Comparison of ENCODE assay signal across 1 cellular context in the genomic region with DNA sequence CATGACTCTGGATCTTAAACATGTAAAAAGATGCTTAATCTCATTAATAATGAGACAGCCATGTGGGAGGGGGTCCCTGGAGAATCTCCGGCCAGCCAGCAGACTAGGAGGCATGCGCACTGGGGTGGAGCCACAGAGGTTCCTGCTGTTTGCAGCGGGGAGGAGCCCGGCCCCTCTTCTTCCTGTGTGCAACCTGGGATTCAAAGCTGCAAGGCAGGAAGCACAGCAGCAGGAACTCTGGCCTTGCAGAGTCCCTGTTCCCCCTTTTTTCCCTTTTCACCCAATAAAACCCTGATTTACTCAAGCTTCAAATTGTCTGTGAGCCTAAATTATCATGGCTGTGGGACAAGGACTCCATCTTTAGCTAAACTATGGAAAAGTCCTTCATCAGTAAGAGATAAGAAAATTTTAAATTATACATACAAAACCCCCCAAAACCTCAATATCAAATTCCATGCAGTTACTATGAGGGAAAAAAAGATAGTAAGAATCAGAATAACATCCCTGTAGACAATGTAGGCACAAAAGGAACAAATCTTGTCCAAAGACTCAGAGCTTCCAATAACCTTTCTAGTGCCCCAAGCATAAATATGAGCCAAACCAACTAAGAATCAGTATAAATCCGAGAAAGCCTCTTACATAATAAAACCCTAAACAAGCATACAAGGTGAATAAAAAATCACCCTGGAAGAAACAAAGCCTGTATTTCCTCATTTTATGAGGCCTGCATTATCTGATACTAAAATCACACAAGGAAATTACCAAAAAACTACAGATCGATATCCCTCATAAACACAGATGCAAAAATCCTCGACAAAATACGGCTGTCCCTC.
TF ChIP-seq lines count a peak whose summit lies in the region.

No MANE protein-coding gene starts in this region.

TF ChIP-seq in HepG2, 621 proteins besides CTCF, POLR2A, EP300 and RAD21 (continued from another document and continues in another):
- TF ChIP-seq, protein P1, sequence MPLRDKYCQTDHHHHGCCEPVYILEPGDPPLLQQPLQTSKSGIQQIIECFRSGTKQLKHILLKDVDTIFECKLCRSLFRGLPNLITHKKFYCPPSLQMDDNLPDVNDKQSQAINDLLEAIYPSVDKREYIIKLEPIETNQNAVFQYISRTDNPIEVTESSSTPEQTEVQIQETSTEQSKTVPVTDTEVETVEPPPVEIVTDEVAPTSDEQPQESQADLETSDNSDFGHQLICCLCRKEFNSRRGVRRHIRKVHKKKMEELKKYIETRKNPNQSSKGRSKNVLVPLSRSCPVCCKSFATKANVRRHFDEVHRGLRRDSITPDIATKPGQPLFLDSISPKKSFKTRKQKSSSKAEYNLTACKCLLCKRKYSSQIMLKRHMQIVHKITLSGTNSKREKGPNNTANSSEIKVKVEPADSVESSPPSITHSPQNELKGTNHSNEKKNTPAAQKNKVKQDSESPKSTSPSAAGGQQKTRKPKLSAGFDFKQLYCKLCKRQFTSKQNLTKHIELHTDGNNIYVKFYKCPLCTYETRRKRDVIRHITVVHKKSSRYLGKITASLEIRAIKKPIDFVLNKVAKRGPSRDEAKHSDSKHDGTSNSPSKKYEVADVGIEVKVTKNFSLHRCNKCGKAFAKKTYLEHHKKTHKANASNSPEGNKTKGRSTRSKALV (CRISPR knock-in tag; IDR thresholded peaks at IDR 0.05): no peak
- TF ChIP-seq, protein P2, sequence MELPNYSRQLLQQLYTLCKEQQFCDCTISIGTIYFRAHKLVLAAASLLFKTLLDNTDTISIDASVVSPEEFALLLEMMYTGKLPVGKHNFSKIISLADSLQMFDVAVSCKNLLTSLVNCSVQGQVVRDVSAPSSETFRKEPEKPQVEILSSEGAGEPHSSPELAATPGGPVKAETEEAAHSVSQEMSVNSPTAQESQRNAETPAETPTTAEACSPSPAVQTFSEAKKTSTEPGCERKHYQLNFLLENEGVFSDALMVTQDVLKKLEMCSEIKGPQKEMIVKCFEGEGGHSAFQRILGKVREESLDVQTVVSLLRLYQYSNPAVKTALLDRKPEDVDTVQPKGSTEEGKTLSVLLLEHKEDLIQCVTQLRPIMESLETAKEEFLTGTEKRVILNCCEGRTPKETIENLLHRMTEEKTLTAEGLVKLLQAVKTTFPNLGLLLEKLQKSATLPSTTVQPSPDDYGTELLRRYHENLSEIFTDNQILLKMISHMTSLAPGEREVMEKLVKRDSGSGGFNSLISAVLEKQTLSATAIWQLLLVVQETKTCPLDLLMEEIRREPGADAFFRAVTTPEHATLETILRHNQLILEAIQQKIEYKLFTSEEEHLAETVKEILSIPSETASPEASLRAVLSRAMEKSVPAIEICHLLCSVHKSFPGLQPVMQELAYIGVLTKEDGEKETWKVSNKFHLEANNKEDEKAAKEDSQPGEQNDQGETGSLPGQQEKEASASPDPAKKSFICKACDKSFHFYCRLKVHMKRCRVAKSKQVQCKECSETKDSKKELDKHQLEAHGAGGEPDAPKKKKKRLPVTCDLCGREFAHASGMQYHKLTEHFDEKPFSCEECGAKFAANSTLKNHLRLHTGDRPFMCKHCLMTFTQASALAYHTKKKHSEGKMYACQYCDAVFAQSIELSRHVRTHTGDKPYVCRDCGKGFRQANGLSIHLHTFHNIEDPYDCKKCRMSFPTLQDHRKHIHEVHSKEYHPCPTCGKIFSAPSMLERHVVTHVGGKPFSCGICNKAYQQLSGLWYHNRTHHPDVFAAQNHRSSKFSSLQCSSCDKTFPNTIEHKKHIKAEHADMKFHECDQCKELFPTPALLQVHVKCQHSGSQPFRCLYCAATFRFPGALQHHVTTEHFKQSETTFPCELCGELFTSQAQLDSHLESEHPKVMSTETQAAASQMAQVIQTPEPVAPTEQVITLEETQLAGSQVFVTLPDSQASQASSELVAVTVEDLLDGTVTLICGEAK (IDR thresholded peaks at IDR 0.05): no peak
- TF ChIP-seq, protein P2 (CRISPR knock-in tag; IDR thresholded peaks at IDR 0.05): no peak
- TF ChIP-seq GABPA (IDR thresholded peaks at IDR 0.05; ENCODE audit: low read depth, low read length) (peak; percentile 53; the same call in 1 of the 2 replicates), GABPA (CRISPR knock-in tag; IDR thresholded peaks at IDR 0.05; ENCODE audit: low read depth) (peak; percentile 86), FOSL1 (CRISPR knock-in tag; IDR thresholded peaks at IDR 0.05; ENCODE audit: borderline replicate concordance) (no peak), HIVEP1 (CRISPR knock-in tag; IDR thresholded peaks at IDR 0.05) (no peak), NFIC (IDR thresholded peaks at IDR 0.05; ENCODE audit: low read length) (no peak), ZNF747 (CRISPR knock-in tag; IDR thresholded peaks at IDR 0.05; ENCODE audit: borderline replicate concordance) (no peak), SALL1 (CRISPR knock-in tag; IDR thresholded peaks at IDR 0.05) (peak; percentile 49; the same call in 1 of the 2 replicates), BHLHE40 (IDR thresholded peaks at IDR 0.05; ENCODE audit: low read length) (no peak), TEAD2 (CRISPR knock-in tag; IDR thresholded peaks at IDR 0.05) (no peak), RFX3 (CRISPR knock-in tag; IDR thresholded peaks at IDR 0.05) (no peak), ZNF20 (CRISPR knock-in tag; IDR thresholded peaks at IDR 0.05) (no peak), ZC3H4 (CRISPR knock-in tag; IDR thresholded peaks at IDR 0.05; ENCODE audit: borderline replicate concordance) (no peak), SOX13 (IDR thresholded peaks at IDR 0.05) (no peak), SOX13 (CRISPR knock-in tag; conservative IDR thresholded peaks at IDR 0.05 in 1 of 2, IDR thresholded peaks at IDR 0.05 in 1 of 2) (no peak), ETV5 (CRISPR knock-in tag; IDR thresholded peaks at IDR 0.05; ENCODE audit: borderline replicate concordance) (peak; percentile 86), ZFX (CRISPR knock-in tag; IDR thresholded peaks at IDR 0.05; ENCODE audit: low read depth) (peak; percentile 17; the same call in 1 of the 2 replicates), ZNF180 (CRISPR knock-in tag; IDR thresholded peaks at IDR 0.05; ENCODE audit: borderline replicate concordance, low read depth) (no peak), ZNF607 (CRISPR knock-in tag; IDR thresholded peaks at IDR 0.05; ENCODE audit: borderline replicate concordance) (no peak), MTF2 (CRISPR knock-in tag; IDR thresholded peaks at IDR 0.05; ENCODE audit: borderline replicate concordance) (no peak), RORA (CRISPR knock-in tag; IDR thresholded peaks at IDR 0.05) (no peak), SSRP1 (CRISPR knock-in tag; IDR thresholded peaks at IDR 0.05) (no peak)
- TF ChIP-seq, protein P3, sequence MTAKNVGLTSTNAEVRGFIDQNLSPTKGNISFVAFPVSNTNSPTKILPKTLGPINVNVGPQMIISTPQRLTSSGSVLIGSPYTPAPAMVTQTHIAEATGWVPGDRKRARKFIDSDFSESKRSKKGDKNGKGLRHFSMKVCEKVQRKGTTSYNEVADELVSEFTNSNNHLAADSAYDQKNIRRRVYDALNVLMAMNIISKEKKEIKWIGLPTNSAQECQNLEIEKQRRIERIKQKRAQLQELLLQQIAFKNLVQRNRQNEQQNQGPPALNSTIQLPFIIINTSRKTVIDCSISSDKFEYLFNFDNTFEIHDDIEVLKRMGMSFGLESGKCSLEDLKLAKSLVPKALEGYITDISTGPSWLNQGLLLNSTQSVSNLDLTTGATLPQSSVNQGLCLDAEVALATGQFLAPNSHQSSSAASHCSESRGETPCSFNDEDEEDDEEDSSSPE (CRISPR knock-in tag; IDR thresholded peaks at IDR 0.05): 0 out of 2 replicates have a peak, but pooled peaks have one; percentile 39
- TF ChIP-seq, protein P4, sequence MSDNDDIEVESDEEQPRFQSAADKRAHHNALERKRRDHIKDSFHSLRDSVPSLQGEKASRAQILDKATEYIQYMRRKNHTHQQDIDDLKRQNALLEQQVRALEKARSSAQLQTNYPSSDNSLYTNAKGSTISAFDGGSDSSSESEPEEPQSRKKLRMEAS (IDR thresholded peaks at IDR 0.05): 0 out of 2 replicates have a peak, but pooled peaks have one; percentile 26
- TF ChIP-seq, protein P5, sequence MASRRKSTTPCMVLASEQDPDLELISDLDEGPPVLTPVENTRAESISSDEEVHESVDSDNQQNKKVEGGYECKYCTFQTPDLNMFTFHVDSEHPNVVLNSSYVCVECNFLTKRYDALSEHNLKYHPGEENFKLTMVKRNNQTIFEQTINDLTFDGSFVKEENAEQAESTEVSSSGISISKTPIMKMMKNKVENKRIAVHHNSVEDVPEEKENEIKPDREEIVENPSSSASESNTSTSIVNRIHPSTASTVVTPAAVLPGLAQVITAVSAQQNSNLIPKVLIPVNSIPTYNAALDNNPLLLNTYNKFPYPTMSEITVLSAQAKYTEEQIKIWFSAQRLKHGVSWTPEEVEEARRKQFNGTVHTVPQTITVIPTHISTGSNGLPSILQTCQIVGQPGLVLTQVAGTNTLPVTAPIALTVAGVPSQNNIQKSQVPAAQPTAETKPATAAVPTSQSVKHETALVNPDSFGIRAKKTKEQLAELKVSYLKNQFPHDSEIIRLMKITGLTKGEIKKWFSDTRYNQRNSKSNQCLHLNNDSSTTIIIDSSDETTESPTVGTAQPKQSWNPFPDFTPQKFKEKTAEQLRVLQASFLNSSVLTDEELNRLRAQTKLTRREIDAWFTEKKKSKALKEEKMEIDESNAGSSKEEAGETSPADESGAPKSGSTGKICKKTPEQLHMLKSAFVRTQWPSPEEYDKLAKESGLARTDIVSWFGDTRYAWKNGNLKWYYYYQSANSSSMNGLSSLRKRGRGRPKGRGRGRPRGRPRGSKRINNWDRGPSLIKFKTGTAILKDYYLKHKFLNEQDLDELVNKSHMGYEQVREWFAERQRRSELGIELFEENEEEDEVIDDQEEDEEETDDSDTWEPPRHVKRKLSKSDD (CRISPR knock-in tag; IDR thresholded peaks at IDR 0.05; ENCODE audit: low read depth): no peak
- TF ChIP-seq, protein P6, sequence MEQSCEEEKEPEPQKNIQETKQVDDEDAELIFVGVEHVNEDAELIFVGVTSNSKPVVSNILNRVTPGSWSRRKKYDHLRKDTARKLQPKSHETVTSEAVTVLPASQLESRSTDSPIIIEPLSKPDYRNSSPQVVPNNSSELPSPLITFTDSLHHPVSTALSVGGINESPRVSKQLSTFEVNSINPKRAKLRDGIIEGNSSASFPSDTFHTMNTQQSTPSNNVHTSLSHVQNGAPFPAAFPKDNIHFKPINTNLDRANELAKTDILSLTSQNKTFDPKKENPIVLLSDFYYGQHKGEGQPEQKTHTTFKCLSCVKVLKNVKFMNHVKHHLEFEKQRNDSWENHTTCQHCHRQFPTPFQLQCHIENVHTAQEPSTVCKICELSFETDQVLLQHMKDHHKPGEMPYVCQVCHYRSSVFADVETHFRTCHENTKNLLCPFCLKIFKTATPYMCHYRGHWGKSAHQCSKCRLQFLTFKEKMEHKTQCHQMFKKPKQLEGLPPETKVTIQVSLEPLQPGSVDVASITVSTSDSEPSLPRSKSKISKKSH (CRISPR knock-in tag; IDR thresholded peaks at IDR 0.05; ENCODE audit: borderline replicate concordance): no peak
- TF ChIP-seq, protein P7, sequence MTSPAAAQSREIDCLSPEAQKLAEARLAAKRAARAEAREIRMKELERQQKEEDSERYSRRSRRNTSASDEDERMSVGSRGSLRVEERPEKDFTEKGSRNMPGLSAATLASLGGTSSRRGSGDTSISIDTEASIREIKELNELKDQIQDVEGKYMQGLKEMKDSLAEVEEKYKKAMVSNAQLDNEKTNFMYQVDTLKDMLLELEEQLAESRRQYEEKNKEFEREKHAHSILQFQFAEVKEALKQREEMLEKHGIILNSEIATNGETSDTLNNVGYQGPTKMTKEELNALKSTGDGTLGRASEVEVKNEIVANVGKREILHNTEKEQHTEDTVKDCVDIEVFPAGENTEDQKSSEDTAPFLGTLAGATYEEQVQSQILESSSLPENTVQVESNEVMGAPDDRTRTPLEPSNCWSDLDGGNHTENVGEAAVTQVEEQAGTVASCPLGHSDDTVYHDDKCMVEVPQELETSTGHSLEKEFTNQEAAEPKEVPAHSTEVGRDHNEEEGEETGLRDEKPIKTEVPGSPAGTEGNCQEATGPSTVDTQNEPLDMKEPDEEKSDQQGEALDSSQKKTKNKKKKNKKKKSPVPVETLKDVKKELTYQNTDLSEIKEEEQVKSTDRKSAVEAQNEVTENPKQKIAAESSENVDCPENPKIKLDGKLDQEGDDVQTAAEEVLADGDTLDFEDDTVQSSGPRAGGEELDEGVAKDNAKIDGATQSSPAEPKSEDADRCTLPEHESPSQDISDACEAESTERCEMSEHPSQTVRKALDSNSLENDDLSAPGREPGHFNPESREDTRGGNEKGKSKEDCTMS (CRISPR knock-in tag; conservative IDR thresholded peaks at IDR 0.05): no peak
- TF ChIP-seq, protein P8, sequence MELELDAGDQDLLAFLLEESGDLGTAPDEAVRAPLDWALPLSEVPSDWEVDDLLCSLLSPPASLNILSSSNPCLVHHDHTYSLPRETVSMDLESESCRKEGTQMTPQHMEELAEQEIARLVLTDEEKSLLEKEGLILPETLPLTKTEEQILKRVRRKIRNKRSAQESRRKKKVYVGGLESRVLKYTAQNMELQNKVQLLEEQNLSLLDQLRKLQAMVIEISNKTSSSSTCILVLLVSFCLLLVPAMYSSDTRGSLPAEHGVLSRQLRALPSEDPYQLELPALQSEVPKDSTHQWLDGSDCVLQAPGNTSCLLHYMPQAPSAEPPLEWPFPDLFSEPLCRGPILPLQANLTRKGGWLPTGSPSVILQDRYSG (CRISPR knock-in tag; IDR thresholded peaks at IDR 0.05): no peak
